Comparison of ENCODE assay signal across 13 cellular contexts in the genomic region with DNA sequence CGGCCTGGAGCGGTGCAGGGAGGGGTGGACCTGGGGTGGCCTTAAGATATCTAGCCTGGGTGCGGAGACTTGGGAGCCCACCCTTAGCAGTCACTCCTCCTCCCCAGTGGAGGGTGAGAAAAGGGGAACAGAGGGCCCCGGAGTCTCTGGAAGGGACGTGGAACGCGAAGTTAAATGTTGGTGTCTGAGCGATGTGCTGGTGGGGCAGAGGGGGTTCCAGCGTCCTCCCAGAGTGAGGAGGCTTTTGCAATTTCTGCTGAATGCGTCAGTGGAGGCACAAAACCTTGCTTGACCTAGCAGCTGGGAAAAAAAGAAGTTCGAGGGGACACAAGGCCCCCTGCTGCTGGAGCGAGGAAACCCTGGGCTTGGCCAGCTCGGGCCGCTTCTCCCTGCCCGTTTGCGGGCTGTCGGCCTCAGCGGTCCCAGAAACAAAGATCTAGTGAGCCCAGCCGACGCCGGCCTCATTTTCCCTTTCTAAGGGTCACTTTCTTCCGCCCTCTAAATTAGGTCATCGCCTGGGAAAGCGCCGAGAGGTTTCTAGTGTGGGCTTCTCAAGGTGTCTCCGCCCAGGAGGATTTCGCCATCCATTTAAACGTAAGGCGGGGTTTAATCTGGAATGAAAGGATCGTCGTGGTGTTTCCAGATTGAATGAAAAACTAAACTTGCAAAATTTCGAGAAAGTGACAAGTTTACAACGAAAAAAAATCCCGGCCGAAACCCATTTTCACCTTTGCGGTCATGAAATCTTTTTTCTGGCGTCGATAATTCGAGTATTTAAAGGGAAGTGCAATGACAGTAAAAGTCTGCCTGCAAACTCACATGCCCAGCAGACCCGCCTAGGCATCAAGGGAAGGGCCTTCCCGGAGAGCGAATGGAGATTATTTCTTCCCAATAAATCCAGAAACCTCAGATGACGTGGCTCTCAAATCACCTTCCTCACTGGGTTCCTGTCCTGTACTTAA. TPM values are rescaled to one million over a fixed set of nuclear protein-coding genes. Genes with fewer than 3 reads are reported as not detected.
DNase-seq lines count a peak whose midpoint lies in the region; ATAC-seq and TF ChIP-seq lines count a peak whose summit lies in the region.
"Had no signal": no experiment of that assay in that cellular context is flagged by ENCODE, and none has a peak within 500 bp of the region (broad histone marks: within the 10 kb centered on the region; RNA-seq: fewer than 3 reads in every experiment).

No MANE protein-coding gene starts in this region.

- H3K4me1 Mint-ChIP-seq in activated T-cell treated with anti-CD3 and anti-CD28 coated beads, Interleukin-2, amount 50 U/mL, for 4 hours (ENCODE audit: low read depth) = peaks cover 34% of the 10 kb centered on the region
- H3K4me1 Mint-ChIP-seq in WTC11 = peaks cover 71% of the 10 kb centered on the region
- H3K4me1 Mint-ChIP-seq in stimulated activated memory B cell treated with anti-CD40 and anti-IgM and Interleukin-4, amounts not matched to agents 10 μg/mL and 1 μg/mL and 100 μg/mL, for 72 hours = peaks cover 39% of the 10 kb centered on the region
- H3K4me1 Mint-ChIP-seq in MCF 10A (ENCODE audit: insufficient read depth, unreplicated experiment) = no peaks in the 10 kb centered on the region

- peaks cover 27% of the 10 kb centered on the region for H3K4me1 ChIP-seq in iPS-15b (ENCODE audit: control insufficient read depth, insufficient read depth, low read length)

- no peak overlapping the region for H3K9ac ChIP-seq in iPS-15b (ENCODE audit: low read depth, low read length)

- BruUV-seq in MCF 10A (replicated peaks; lab: Mats Ljungman, UMichigan) = no TSS peak

- peak overlapping the region; percentile 62 for H3K4me3 ChIP-seq in iPS-15b (ENCODE audit: low read depth, low read length)

- TF ChIP-seq CTCF in WTC11 (IDR thresholded peaks at IDR 0.05) (no peak), MCF 10A (IDR thresholded peaks at IDR 0.05; ENCODE audit: unreplicated experiment) (no peak)

- peaks cover 98% of the 10 kb centered on the region for H3K27me3 ChIP-seq in iPS-15b (ENCODE audit: control insufficient read depth, insufficient read depth, low read length)

- ATAC-seq in activated T-cell treated with anti-CD3 and anti-CD28 coated beads, Interleukin-2, amount 50 U/mL, for 4 hours = no peak
- no peak for ATAC-seq in WTC11
- no peak for ATAC-seq in stimulated activated memory B cell treated with anti-CD40 and anti-IgM and Interleukin-4, amounts not matched to agents 10 μg/mL and 1 μg/mL and 100 μg/mL, for 72 hours

- CTCF ChIA-PET in WTC11 (lab: Charles Lee) (interaction anchor here (0.9 to 1.9 kb wide), 9 partner anchors 8 to 446 kb away, joined by 3 to 24 read pairs (median 5); partner anchors contain the start of gene IL20RA), MCF 10A (lab: Yijun Ruan, JAX) (no interaction called here)

- no peaks in the 10 kb centered on the region for H3K9me3 Mint-ChIP-seq in activated T-cell treated with anti-CD3 and anti-CD28 coated beads, Interleukin-2, amount 50 U/mL, for 4 hours
- H3K9me3 Mint-ChIP-seq in WTC11 = no peaks in the 10 kb centered on the region
- no peaks in the 10 kb centered on the region for H3K9me3 Mint-ChIP-seq in stimulated activated memory B cell treated with anti-CD40 and anti-IgM and Interleukin-4, amounts not matched to agents 10 μg/mL and 1 μg/mL and 100 μg/mL, for 72 hours
- H3K9me3 Mint-ChIP-seq in MCF 10A (ENCODE audit: unreplicated experiment) = no peaks in the 10 kb centered on the region

- DNase-seq in activated T-cell treated with anti-CD3 and anti-CD28 coated beads, Interleukin-2, amount 50 U/mL, for 4 hours = no peak
- DNase-seq in activated T-cell treated with anti-CD3 and anti-CD28 coated beads, Interleukin-2, amount 50 U/mL, for 1 hour = no peak
- DNase-seq in WTC11 (ENCODE audit: low spot score) (peak; percentile 40), MCF 10A (ENCODE audit: unreplicated experiment) (no peak), NCI-H524 (lab: John Stamatoyannopoulos, UW) (no peak), kidney tubule cell (ENCODE audit: low spot score) (no peak)

- H3K4me3 Mint-ChIP-seq in activated T-cell treated with anti-CD3 and anti-CD28 coated beads, Interleukin-2, amount 50 U/mL, for 4 hours = peak overlapping the region; percentile 26
- peak overlapping the region; percentile 84 for H3K4me3 Mint-ChIP-seq in WTC11
- peak overlapping the region; percentile 24 for H3K4me3 Mint-ChIP-seq in stimulated activated memory B cell treated with anti-CD40 and anti-IgM and Interleukin-4, amounts not matched to agents 10 μg/mL and 1 μg/mL and 100 μg/mL, for 72 hours
- no peak overlapping the region for H3K4me3 Mint-ChIP-seq in MCF 10A (ENCODE audit: unreplicated experiment)

- no peak overlapping the region for H3K27ac Mint-ChIP-seq in WTC11
- no peak overlapping the region for H3K27ac Mint-ChIP-seq in stimulated activated memory B cell treated with anti-CD40 and anti-IgM and Interleukin-4, amounts not matched to agents 10 μg/mL and 1 μg/mL and 100 μg/mL, for 72 hours
- H3K27ac Mint-ChIP-seq in MCF 10A (ENCODE audit: low read depth, unreplicated experiment) = no peak overlapping the region

- peaks cover 93% of the 10 kb centered on the region for H3K27me3 Mint-ChIP-seq in activated T-cell treated with anti-CD3 and anti-CD28 coated beads, Interleukin-2, amount 50 U/mL, for 4 hours (ENCODE audit: low read depth)
- H3K27me3 Mint-ChIP-seq in WTC11 (ENCODE audit: low read depth) = peaks cover 100% of the 10 kb centered on the region
- H3K27me3 Mint-ChIP-seq in stimulated activated memory B cell treated with anti-CD40 and anti-IgM and Interleukin-4, amounts not matched to agents 10 μg/mL and 1 μg/mL and 100 μg/mL, for 72 hours = peaks cover 95% of the 10 kb centered on the region
- peaks cover 32% of the 10 kb centered on the region for H3K27me3 Mint-ChIP-seq in MCF 10A (ENCODE audit: insufficient read depth, unreplicated experiment)

- peaks cover 1% of the 10 kb centered on the region for H3K36me3 Mint-ChIP-seq in activated T-cell treated with anti-CD3 and anti-CD28 coated beads, Interleukin-2, amount 50 U/mL, for 4 hours (ENCODE audit: insufficient read depth)
- H3K36me3 Mint-ChIP-seq in WTC11 (no peaks in the 10 kb centered on the region), MCF 10A (ENCODE audit: insufficient read depth, unreplicated experiment) (no peaks in the 10 kb centered on the region)
- peaks cover 1% of the 10 kb centered on the region for H3K36me3 Mint-ChIP-seq in stimulated activated memory B cell treated with anti-CD40 and anti-IgM and Interleukin-4, amounts not matched to agents 10 μg/mL and 1 μg/mL and 100 μg/mL, for 72 hours

- H3K36me3 ChIP-seq in iPS-15b (ENCODE audit: control insufficient read depth, insufficient read depth, low read length) = no peaks in the 10 kb centered on the region
- H3K36me3 ChIP-seq: gastroesophageal sphincter had no signal

- POLR2A ChIA-PET in WTC11 (lab: Charles Lee) (interaction anchor here (0.6 to 1.5 kb wide), 3 partner anchors 7 to 152 kb away, joined by 3 to 4 read pairs (median 4); no protein-coding TSS in a partner anchor), MCF 10A (lab: Yijun Ruan, JAX) (no interaction called here)

- intact Hi-C loops in MCF 10A (cut with micrococcal nuclease) = no loop called here

- H3K9me3 ChIP-seq in iPS-15b (ENCODE audit: control insufficient read depth, insufficient read depth, low read length) = no peaks in the 10 kb centered on the region

TF ChIP-seq in WTC11, 78 proteins besides CTCF, POLR2A, EP300 and RAD21:
- TF ChIP-seq NFE2L1 (CRISPR knock-in tag; IDR thresholded peaks at IDR 0.05) (no peak), PRDM15 (CRISPR knock-in tag; IDR thresholded peaks at IDR 0.05) (peak; percentile 30; the same call in 1 of the 2 replicates)
TF ChIP-seq in WTC11: peak in this region for 1.

RNA-seq across cellular contexts. Expression of gene OLIG3, which starts 4.5 kb away (rescaled TPM):
- not detected for total RNA-seq in activated T-cell treated with anti-CD3 and anti-CD28 coated beads, Interleukin-2, amount 50 U/mL, for 4 hours
- total RNA-seq in WTC11 (2021) (1.8 to 5.4 TPM (median 2.2 TPM) in 3 replicates), MCF 10A (2022) (not detected in 2 replicates)
- total RNA-seq: G401; mononuclear cell; skeletal muscle tissue; T-helper 2 cell treated with Interferon-gamma antibody and Interleukin-4, amounts not matched to agents 100 ng/mL and 5 ng/mL, for 36 hours had no signal
